Comparison of ENCODE assay signal across 8 cellular contexts in genomic region chr15:63599401-63600000, GRCh38. TPM values are rescaled to one million over a fixed set of nuclear protein-coding genes. Genes with fewer than 3 reads are reported as not detected.
A peak's percentile ranks its signal among the peaks of the same experiment; 100 is the strongest.
DNase-seq lines count a peak whose midpoint lies in the region; ATAC-seq and TF ChIP-seq lines count a peak whose summit lies in the region.

No MANE protein-coding gene starts in this region.

- peak; percentile 43 for TF ChIP-seq CTCF in KMS-11 (conservative IDR thresholded peaks at IDR 0.05; ENCODE audit: low read depth, low read length)
- no peak for TF ChIP-seq CTCF in WTC11 (IDR thresholded peaks at IDR 0.05)

- peaks cover 28% of the 10 kb centered on the region for H3K27me3 Mint-ChIP-seq in WTC11 (ENCODE audit: low read depth)

- DNase-seq in ELF-1 (ENCODE audit: low read depth, low spot score) (peak; percentile 43), WTC11 (ENCODE audit: low spot score) (peak; percentile 66), medulla oblongata (ENCODE audit: extremely low spot score) (peak; percentile 87), NCI-H345 treated with DMSO at 0.1 percent for 48 hours (lab: John Stamatoyannopoulos, UW; ENCODE audit: unreplicated experiment) (no peak)
- peak; percentile 25 for DNase-seq in stimulated activated naive CD4-positive, alpha-beta T cell treated with Interleukin-2 at 50 U/mL for 16 hours (lab: John Stamatoyannopoulos, UW)

- ATAC-seq in WTC11: peak; percentile 43
- no peak for ATAC-seq in GM18517 (IDR thresholded peaks at IDR 0.05; ENCODE audit: unreplicated experiment)

- peak overlapping the region; percentile 86 for H3K9ac ChIP-seq in KMS-11
- peak overlapping the region; percentile 77 to 93 for H3K9ac ChIP-seq in duodenal mucosa (ENCODE audit: low read depth in 1 of 2, low read length in 2 of 2)

- no peaks in the 10 kb centered on the region for H3K27me3 ChIP-seq in KMS-11 (ENCODE audit: insufficient read depth, low read depth)
- H3K27me3 ChIP-seq in duodenal mucosa (ENCODE audit: control insufficient read depth in 1 of 2, insufficient read depth in 2 of 2, low read length in 2 of 2): no peaks in the 10 kb centered on the region

- no peaks in the 10 kb centered on the region for H3K36me3 Mint-ChIP-seq in WTC11

- H3K36me3 ChIP-seq in KMS-11 (ENCODE audit: insufficient read depth): no peaks in the 10 kb centered on the region
- H3K36me3 ChIP-seq in duodenal mucosa (ENCODE audit: control insufficient read depth in 1 of 2, insufficient read depth in 2 of 2, low read length in 2 of 2): peaks cover 0 to 9% of the 10 kb centered on the region in 2 donors

- peak overlapping the region; percentile 55 for H2AFZ ChIP-seq in KMS-11 (ENCODE audit: low read depth)

- POLR2A ChIA-PET in WTC11 (lab: Charles Lee): interaction anchor here (1.2 kb wide), 1 partner anchor 12 kb away, joined by 3 read pairs; no protein-coding TSS in a partner anchor

- H3K4me1 Mint-ChIP-seq in WTC11: peaks cover 30% of the 10 kb centered on the region

- peak overlapping the region; percentile 75 for H3K27ac ChIP-seq in KMS-11
- peak overlapping the region; percentile 85 for H3K27ac ChIP-seq in duodenal mucosa (ENCODE audit: low read depth, low read length)

- no peaks in the 10 kb centered on the region for H3K9me3 Mint-ChIP-seq in WTC11

- H3K4me2 ChIP-seq in KMS-11: peak overlapping the region; percentile 97

- peaks cover 28% of the 10 kb centered on the region for H3K4me1 ChIP-seq in KMS-11 (ENCODE audit: low read depth, poor library complexity, severe bottlenecking)
- peaks cover 33 to 46% of the 10 kb centered on the region in 2 donors for H3K4me1 ChIP-seq in duodenal mucosa (ENCODE audit: control insufficient read depth in 1 of 2, insufficient read depth in 2 of 2, low read length in 2 of 2)

- H4K20me1 ChIP-seq in KMS-11 (ENCODE audit: insufficient read depth): no peaks in the 10 kb centered on the region

- no peak overlapping the region for H3K27ac Mint-ChIP-seq in WTC11

- no peaks in the 10 kb centered on the region for H3K9me3 ChIP-seq in duodenal mucosa (ENCODE audit: control insufficient read depth in 1 of 2, low read length in 2 of 2)

- no peaks in the 10 kb centered on the region for H3K79me2 ChIP-seq in KMS-11 (ENCODE audit: insufficient read depth, low read depth)

- CTCF ChIA-PET in WTC11 (lab: Charles Lee): interaction anchor here (0.7 to 5.2 kb wide), 35 partner anchors 9 to 494 kb away, joined by 3 to 63 read pairs (median 5); partner anchors contain the start of genes CIAO2A and USP3

- no peak overlapping the region for H3K4me3 ChIP-seq in KMS-11 (IDR thresholded peaks at IDR 0.05; ENCODE audit: insufficient read depth, low read depth, low read length)
- peak overlapping the region; percentile 71 to 85 for H3K4me3 ChIP-seq in duodenal mucosa (ENCODE audit: low read depth in 1 of 2, low read length in 2 of 2)

- peak overlapping the region; percentile 59 for H3K4me3 Mint-ChIP-seq in WTC11

TF ChIP-seq in WTC11, 78 proteins besides CTCF, POLR2A, EP300 and RAD21:
- no peak for TF ChIP-seq AFF4 (CRISPR knock-in tag; IDR thresholded peaks at IDR 0.05; ENCODE audit: borderline replicate concordance)
- TF ChIP-seq RORB (CRISPR knock-in tag; IDR thresholded peaks at IDR 0.05): no peak
- no peak for TF ChIP-seq KAT7 (CRISPR knock-in tag; IDR thresholded peaks at IDR 0.05; ENCODE audit: borderline replicate concordance)
- TF ChIP-seq NFATC4 (CRISPR knock-in tag; IDR thresholded peaks at IDR 0.05): no peak
- TF ChIP-seq SOX15 (CRISPR knock-in tag; IDR thresholded peaks at IDR 0.05): no peak

RNA-seq across cellular contexts. Expression of gene FBXL22, which starts 2.3 kb away (rescaled TPM):
- total RNA-seq in WTC11 (2021): 0.46 to 0.73 TPM (median 0.46 TPM) in 3 replicates
